Comparison of ENCODE assay signal across 8 cellular contexts in genomic region chr9:2014148-2014547, GRCh38. TPM values are rescaled to one million over a fixed set of nuclear protein-coding genes. Genes with fewer than 3 reads are reported as not detected.
DNase-seq lines count a peak whose midpoint lies in the region; TF ChIP-seq lines count a peak whose summit lies in the region.

No MANE protein-coding gene starts in this region.

- no peak for DNase-seq in H7
- peak; percentile 2 for DNase-seq in SW480 (ENCODE audit: low spot score)
- peak; percentile 13 for DNase-seq in fibroblast of peridontal ligament (ENCODE audit: extremely low read depth)
- DNase-seq in sigmoid colon = no peak
- no peak for DNase-seq in NCI-H1417 (lab: John Stamatoyannopoulos, UW)
- DNase-seq in amniotic stem cell (lab: John Stamatoyannopoulos, UW) = no peak
- DNase-seq in HUDEP-2 (lab: John Stamatoyannopoulos, UW; ENCODE audit: unreplicated experiment in 76 of 76) = no peak
- DNase-seq in MV-4-11 (lab: John Stamatoyannopoulos, UW) = no peak

- TF ChIP-seq CTCF in sigmoid colon (IDR thresholded peaks at IDR 0.05) = no peak

- peak overlapping the region; percentile 75 for H3K4me3 ChIP-seq in H7 (ENCODE audit: insufficient read depth, low read depth, low read length)
- peak overlapping the region; percentile 81 to 89 (median 88) for H3K4me3 ChIP-seq in sigmoid colon

- intact Hi-C loops in sigmoid colon (cut with DNase I) = loop anchor here (10.0 kb wide), 4 partner anchors 221 to 1511 kb away; partner anchors contain the start of genes PUM3 and RFX3

- H3K27me3 ChIP-seq in H7 (ENCODE audit: control insufficient read depth, insufficient read depth, low read length) = peaks cover 60% of the 10 kb centered on the region
- H3K27me3 ChIP-seq in sigmoid colon = no peaks in the 10 kb centered on the region

- no peaks in the 10 kb centered on the region for H3K9me3 ChIP-seq in sigmoid colon

- peaks cover 0 to 25% (median 19%) of the 10 kb centered on the region in 4 donors for H3K4me1 ChIP-seq in sigmoid colon

- peak overlapping the region; percentile 96 to 98 (median 96) for H3K27ac ChIP-seq in sigmoid colon

- WGBS in sigmoid colon, 2 donors = 7 to 12% methylated on average over 12 of the region's 12 CpGs

- no peak for TF ChIP-seq EP300 in sigmoid colon (IDR thresholded peaks at IDR 0.05)

- H3K36me3 ChIP-seq in H7 (replicated peaks; ENCODE audit: control insufficient read depth, insufficient read depth, low read length) (no peaks in the 10 kb centered on the region), sigmoid colon (no peaks in the 10 kb centered on the region)

- no peak for TF ChIP-seq POLR2A in sigmoid colon (IDR thresholded peaks at IDR 0.05)

RNA-seq across cellular contexts. Expression of gene SMARCA2, which starts 1.0 kb away (rescaled TPM):
- 5.5 and 11.6 TPM in 2 replicates for total RNA-seq in H7 (2014; rRNA removed; shearing (Covaris generic))
- total RNA-seq in sigmoid colon = 100 to 1,000 TPM in 1 of 4 donors, 10 to 100 TPM in 3; 75.0 to 209 (median 88.9) TPM
- 10 to 100 TPM; 32.1 to 45.9 (median 42.6) TPM for polyA plus RNA-seq in sigmoid colon

Comparison
In these comparisons a context has a peak if more than half of its experiments do, and no peak if none do; other contexts are left out.
1. DNase-seq: peak in SW480 (single experiment) and fibroblast of peridontal ligament (single experiment); none in H7 (single experiment), sigmoid colon (single experiment), NCI-H1417 (0 of 3), amniotic stem cell (single experiment), HUDEP-2 (0 of 76) and MV-4-11 (single experiment).